ENCODE assay signal across 8 cellular contexts in genomic region chr19:32287811-32288227, GRCh38. TPM values are rescaled to one million over a fixed set of nuclear protein-coding genes. Genes with fewer than 3 reads are reported as not detected.
DNase-seq lines count a peak whose midpoint lies in the region; ATAC-seq and FAIRE-seq lines count a peak whose summit lies in the region.

No MANE protein-coding gene starts in this region.

- intact Hi-C loops in Right ventricle myocardium superior (cut with DNase I), result loop anchor here (5.0 kb wide), 1 partner anchor 284 kb away; no protein-coding TSS in a partner anchor

- FAIRE-seq in HTR-8/SVneo (lab: Jason Lieb, UNC), result no peak

- DNase-seq in Daoy (ENCODE audit: low read depth) (peak; percentile 75), HTR-8/SVneo (ENCODE audit: insufficient read length, low spot score) (peak; percentile 49), Right ventricle myocardium superior (peak; percentile 89), putamen (ENCODE audit: low spot score) (peak; percentile 23), NCI-H510A (lab: John Stamatoyannopoulos, UW) (no peak)
- peak; percentile 33 to 42 for DNase-seq in activated CD4-positive, alpha-beta T cell treated with anti-CD3 and anti-CD28 coated beads, Interleukin-2, amount 50 U/mL, for 48 hours
- no peak for DNase-seq in stimulated activated naive CD4-positive, alpha-beta T cell (lab: John Stamatoyannopoulos, UW)

- ATAC-seq in Right ventricle myocardium superior (ENCODE audit: poor library complexity) (peak; percentile 94), GM18909 (IDR thresholded peaks at IDR 0.05; ENCODE audit: poor library complexity, unreplicated experiment) (no peak)

RNA-seq across cellular contexts. Expression of gene ZNF507, which starts 57.6 kb away (rescaled TPM):
- total RNA-seq in Daoy (2014; rRNA removed; shearing (Covaris generic)), result 4.5 and 5.4 TPM in 2 replicates
- total RNA-seq in Right ventricle myocardium superior, result 13.7 TPM

Comparison
In these comparisons a context has a peak if more than half of its experiments do, and no peak if none do; other contexts are left out.
1. DNase-seq: peak in Daoy (single experiment), HTR-8/SVneo (single experiment), activated CD4-positive, alpha-beta T cell treated with anti-CD3 and anti-CD28 coated beads, Interleukin-2, amount 50 U/mL, for 48 hours (2 of 2), Right ventricle myocardium superior (single experiment) and putamen (single experiment); none in NCI-H510A (single experiment) and stimulated activated naive CD4-positive, alpha-beta T cell (0 of 6).